Comparison of ENCODE assay signal across 1 cellular context in the genomic region with DNA sequence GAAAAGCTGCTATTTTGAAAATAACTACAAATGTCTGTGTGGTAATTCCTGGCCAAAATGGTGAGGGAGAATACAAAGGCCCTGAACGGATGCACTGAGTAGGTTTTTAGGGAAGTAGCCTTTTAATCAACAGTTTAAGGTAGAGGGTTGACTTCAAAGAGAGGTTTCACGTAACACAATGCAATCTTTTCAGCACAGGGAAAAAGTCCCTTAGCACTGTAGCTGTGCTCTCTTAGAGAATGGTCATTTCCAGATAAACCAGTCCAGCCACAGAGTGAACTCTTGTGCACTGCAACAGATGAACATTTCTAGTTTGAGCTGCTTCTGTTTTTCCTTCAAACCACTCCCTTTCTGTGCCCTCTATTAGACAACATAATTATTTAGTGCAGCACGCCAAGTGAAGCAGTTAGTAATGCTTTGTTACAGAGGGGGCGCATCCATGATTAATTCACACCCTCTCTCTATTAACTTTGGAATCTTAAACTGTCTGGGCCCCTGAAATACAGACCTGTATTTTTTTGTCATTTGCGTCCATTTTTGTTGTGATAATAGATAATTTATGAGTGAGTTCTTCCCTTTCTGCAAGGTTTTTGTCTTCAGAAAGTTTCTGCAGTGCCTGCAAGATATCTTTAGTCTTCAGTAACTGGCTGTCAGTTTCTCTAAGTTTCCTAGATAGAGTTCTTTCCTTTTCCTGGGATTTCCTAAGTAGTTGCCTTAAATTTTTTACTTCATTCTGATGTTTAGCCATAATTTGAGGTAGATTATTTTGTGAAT.
TF ChIP-seq lines count a peak whose summit lies in the region.

No MANE protein-coding gene starts in this region.

TF ChIP-seq in GM12878, 131 proteins besides CTCF, POLR2A, EP300 and RAD21 (continued from another document):
- TF ChIP-seq, protein P1, sequence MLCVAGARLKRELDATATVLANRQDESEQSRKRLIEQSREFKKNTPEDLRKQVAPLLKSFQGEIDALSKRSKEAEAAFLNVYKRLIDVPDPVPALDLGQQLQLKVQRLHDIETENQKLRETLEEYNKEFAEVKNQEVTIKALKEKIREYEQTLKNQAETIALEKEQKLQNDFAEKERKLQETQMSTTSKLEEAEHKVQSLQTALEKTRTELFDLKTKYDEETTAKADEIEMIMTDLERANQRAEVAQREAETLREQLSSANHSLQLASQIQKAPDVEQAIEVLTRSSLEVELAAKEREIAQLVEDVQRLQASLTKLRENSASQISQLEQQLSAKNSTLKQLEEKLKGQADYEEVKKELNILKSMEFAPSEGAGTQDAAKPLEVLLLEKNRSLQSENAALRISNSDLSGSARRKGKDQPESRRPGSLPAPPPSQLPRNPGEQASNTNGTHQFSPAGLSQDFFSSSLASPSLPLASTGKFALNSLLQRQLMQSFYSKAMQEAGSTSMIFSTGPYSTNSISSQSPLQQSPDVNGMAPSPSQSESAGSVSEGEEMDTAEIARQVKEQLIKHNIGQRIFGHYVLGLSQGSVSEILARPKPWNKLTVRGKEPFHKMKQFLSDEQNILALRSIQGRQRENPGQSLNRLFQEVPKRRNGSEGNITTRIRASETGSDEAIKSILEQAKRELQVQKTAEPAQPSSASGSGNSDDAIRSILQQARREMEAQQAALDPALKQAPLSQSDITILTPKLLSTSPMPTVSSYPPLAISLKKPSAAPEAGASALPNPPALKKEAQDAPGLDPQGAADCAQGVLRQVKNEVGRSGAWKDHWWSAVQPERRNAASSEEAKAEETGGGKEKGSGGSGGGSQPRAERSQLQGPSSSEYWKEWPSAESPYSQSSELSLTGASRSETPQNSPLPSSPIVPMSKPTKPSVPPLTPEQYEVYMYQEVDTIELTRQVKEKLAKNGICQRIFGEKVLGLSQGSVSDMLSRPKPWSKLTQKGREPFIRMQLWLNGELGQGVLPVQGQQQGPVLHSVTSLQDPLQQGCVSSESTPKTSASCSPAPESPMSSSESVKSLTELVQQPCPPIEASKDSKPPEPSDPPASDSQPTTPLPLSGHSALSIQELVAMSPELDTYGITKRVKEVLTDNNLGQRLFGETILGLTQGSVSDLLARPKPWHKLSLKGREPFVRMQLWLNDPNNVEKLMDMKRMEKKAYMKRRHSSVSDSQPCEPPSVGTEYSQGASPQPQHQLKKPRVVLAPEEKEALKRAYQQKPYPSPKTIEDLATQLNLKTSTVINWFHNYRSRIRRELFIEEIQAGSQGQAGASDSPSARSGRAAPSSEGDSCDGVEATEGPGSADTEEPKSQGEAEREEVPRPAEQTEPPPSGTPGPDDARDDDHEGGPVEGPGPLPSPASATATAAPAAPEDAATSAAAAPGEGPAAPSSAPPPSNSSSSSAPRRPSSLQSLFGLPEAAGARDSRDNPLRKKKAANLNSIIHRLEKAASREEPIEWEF (IDR thresholded peaks at IDR 0.05; ENCODE audit: insufficient replicate concordance, low read depth, low read length), result no peak
- TF ChIP-seq HDAC6 (IDR thresholded peaks at IDR 0.05; ENCODE audit: unreplicated experiment), result no peak
- TF ChIP-seq RELA (IDR thresholded peaks at IDR 0.05; ENCODE audit: borderline replicate concordance, partially characterized antibody), result no peak
- TF ChIP-seq, protein P2, sequence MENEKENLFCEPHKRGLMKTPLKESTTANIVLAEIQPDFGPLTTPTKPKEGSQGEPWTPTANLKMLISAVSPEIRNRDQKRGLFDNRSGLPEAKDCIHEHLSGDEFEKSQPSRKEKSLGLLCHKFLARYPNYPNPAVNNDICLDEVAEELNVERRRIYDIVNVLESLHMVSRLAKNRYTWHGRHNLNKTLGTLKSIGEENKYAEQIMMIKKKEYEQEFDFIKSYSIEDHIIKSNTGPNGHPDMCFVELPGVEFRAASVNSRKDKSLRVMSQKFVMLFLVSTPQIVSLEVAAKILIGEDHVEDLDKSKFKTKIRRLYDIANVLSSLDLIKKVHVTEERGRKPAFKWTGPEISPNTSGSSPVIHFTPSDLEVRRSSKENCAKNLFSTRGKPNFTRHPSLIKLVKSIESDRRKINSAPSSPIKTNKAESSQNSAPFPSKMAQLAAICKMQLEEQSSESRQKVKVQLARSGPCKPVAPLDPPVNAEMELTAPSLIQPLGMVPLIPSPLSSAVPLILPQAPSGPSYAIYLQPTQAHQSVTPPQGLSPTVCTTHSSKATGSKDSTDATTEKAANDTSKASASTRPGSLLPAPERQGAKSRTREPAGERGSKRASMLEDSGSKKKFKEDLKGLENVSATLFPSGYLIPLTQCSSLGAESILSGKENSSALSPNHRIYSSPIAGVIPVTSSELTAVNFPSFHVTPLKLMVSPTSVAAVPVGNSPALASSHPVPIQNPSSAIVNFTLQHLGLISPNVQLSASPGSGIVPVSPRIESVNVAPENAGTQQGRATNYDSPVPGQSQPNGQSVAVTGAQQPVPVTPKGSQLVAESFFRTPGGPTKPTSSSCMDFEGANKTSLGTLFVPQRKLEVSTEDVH (IDR thresholded peaks at IDR 0.05; ENCODE audit: low read depth, partially characterized antibody), result no peak
- TF ChIP-seq TCF7 (IDR thresholded peaks at IDR 0.05; ENCODE audit: borderline replicate concordance), result no peak
- TF ChIP-seq, protein P3, sequence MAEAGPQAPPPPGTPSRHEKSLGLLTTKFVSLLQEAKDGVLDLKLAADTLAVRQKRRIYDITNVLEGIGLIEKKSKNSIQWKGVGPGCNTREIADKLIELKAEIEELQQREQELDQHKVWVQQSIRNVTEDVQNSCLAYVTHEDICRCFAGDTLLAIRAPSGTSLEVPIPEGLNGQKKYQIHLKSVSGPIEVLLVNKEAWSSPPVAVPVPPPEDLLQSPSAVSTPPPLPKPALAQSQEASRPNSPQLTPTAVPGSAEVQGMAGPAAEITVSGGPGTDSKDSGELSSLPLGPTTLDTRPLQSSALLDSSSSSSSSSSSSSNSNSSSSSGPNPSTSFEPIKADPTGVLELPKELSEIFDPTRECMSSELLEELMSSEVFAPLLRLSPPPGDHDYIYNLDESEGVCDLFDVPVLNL (IDR thresholded peaks at IDR 0.05; ENCODE audit: low read depth, low read length), result no peak
- no peak for TF ChIP-seq YY1 (IDR thresholded peaks at IDR 0.05; ENCODE audit: low read depth, low read length)
